ENCODE assay signal across 22 cellular contexts in the genomic region with DNA sequence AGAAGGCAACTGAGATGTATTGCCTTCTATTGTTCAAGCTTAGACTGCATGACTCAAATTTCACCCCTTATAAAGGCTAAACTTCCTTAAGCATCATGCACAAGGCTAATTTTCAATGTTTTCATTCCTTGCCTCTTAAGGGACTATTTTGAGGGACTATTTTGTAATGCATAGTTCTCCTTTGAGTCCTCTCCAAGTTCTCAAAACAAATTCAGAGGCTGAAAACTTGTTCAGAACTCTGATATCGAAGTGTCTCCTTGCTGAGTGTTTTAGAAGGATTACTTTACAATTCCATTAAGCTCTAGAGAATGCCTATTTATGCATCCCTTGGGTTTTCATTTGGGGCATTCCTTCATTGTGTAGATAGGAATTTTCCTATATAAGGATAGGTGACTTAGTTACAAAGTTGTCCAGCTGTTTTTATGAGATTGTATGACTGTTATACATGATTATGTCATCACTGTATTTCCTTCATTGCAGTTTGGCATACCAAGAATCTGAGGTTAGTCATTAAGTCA. TPM values are rescaled to one million over a fixed set of nuclear protein-coding genes. Genes with fewer than 3 reads are reported as not detected.
A peak's percentile ranks its signal among the peaks of the same experiment; 100 is the strongest.
DNase-seq lines count a peak whose midpoint lies in the region; ATAC-seq and TF ChIP-seq lines count a peak whose summit lies in the region.
"Had no signal": no experiment of that assay in that cellular context is flagged by ENCODE, and none has a peak within 500 bp of the region (broad histone marks: within the 10 kb centered on the region; RNA-seq: fewer than 3 reads in every experiment).

No MANE protein-coding gene starts in this region.

- intact Hi-C loops in A673 (cut with micrococcal nuclease; ENCODE audit: unreplicated experiment): no loop called here

- no peaks in the 10 kb centered on the region for H3K9me3 ChIP-seq in A673 (ENCODE audit: low read depth, low read length, poor library complexity, severe bottlenecking)
- H3K9me3 ChIP-seq: tibial nerve had no signal

- H3K27me3 ChIP-seq in A673 (replicated peaks; ENCODE audit: insufficient read depth, low read depth, low read length, poor library complexity): no peaks in the 10 kb centered on the region
- H3K27me3 ChIP-seq: tibial nerve had no signal

- H3K4me3 ChIP-seq in A673 (ENCODE audit: low read depth, low read length, poor library complexity, severe bottlenecking): no peak overlapping the region
- H3K4me3 ChIP-seq in coronary artery: no peak overlapping the region
- H3K4me3 ChIP-seq: tibial nerve had no signal

- TF ChIP-seq CTCF in A673 (conservative IDR thresholded peaks at IDR 0.05; ENCODE audit: low read depth, low read length) (no peak), coronary artery (IDR thresholded peaks at IDR 0.05) (no peak)

- H3K27ac ChIP-seq in A673 (ENCODE audit: low read depth, low read length, poor library complexity, severe bottlenecking) (no peak overlapping the region), coronary artery (peak overlapping the region; percentile 3 to 71)
- H3K27ac ChIP-seq: tibial nerve had no signal

- BruUV-seq in A673 (replicated peaks; lab: Mats Ljungman, UMichigan): no TSS peak

- H3K4me1 ChIP-seq in A673 (ENCODE audit: insufficient read depth, low read length, poor library complexity, severe bottlenecking): no peaks in the 10 kb centered on the region
- H3K4me1 ChIP-seq: tibial nerve had no signal

- DNase-seq in A673 (ENCODE audit: low spot score) (peak; percentile 62), LHCN-M2 (ENCODE audit: low read depth) (peak; percentile 63), coronary artery (ENCODE audit: low spot score) (no peak), iris pigment epithelial cell (ENCODE audit: low read depth) (peak; percentile 41), NCI-H345 (lab: John Stamatoyannopoulos, UW) (no peak)
- DNase-seq in activated naive CD4-positive, alpha-beta T cell treated with anti-CD3 and anti-CD28 coated beads, Interleukin-2, amount 50 U/mL, for 16 hours: no peak
- DNase-seq: 8988T; activated naive CD8-positive, alpha-beta T cell treated with anti-CD3 and anti-CD28 coated beads, Interleukin-2, amount 50 U/mL, for 24 hours; CD4-positive, CD25-positive, alpha-beta regulatory T cell; glutamatergic neuron; immature natural killer cell; mammary epithelial cell; natural killer cell; NCI-H1694 treated with DMSO at 0.1 percent for 48 hours; NCI-H446; SHP77 treated with DMSO at 0.1 percent for 48 hours had no signal

- no peak for ATAC-seq in HG02798 (IDR thresholded peaks at IDR 0.05; ENCODE audit: poor library complexity, unreplicated experiment)
- no peak for ATAC-seq in HG03457 (IDR thresholded peaks at IDR 0.05; ENCODE audit: unreplicated experiment)
- ATAC-seq: activated CD4-positive, CD25-positive, alpha-beta regulatory T cell treated with anti-CD3 and anti-CD28 coated beads, Interleukin-2, amount 50 U/mL, for 24 hours; activated naive CD8-positive, alpha-beta T cell treated with anti-CD3 and anti-CD28 coated beads, Interleukin-2, amount 50 U/mL, for 24 hours; activated T-helper 17 cell treated with anti-CD3 and anti-CD28 coated beads, Interleukin-2, amount 50 U/mL, for 72 hours; natural killer cell had no signal

- CTCF ChIA-PET in A673 (lab: Charles Lee): no interaction called here

- no peaks in the 10 kb centered on the region for H3K36me3 ChIP-seq in A673 (ENCODE audit: insufficient read depth, low read length, poor library complexity, severe bottlenecking)
- H3K36me3 ChIP-seq: tibial nerve had no signal

- POLR2A ChIA-PET in A673 (lab: Charles Lee; ENCODE audit: low non-redundant PET): interaction anchor here (0.6 kb wide), 1 partner anchor 95 kb away, joined by 4 read pairs; no protein-coding TSS in a partner anchor

RNA-seq across cellular contexts. Expression of a gene that starts 41.7 kb away (rescaled TPM):
- total RNA-seq in A673 (2021): 0.31 and 0.37 TPM in 2 replicates
- 0.26 and 0.40 TPM in 2 replicates for total RNA-seq in LHCN-M2 (2014; rRNA removed)
- polyA plus RNA-seq in LHCN-M2 (2012): not detected
- total RNA-seq: M059J had no signal
- polyA plus RNA-seq: CD4-positive, CD25-positive, alpha-beta regulatory T cell; immature natural killer cell; mammary epithelial cell had no signal

Comparison
In these comparisons a context has a peak if more than half of its experiments do, and no peak if none do; other contexts are left out.
1. DNase-seq: peak in A673 (single experiment), LHCN-M2 (single experiment) and iris pigment epithelial cell (single experiment); none in coronary artery (single experiment), NCI-H345 (single experiment) and activated naive CD4-positive, alpha-beta T cell treated with anti-CD3 and anti-CD28 coated beads, Interleukin-2, amount 50 U/mL, for 16 hours (single experiment).